In the genomic region with DNA sequence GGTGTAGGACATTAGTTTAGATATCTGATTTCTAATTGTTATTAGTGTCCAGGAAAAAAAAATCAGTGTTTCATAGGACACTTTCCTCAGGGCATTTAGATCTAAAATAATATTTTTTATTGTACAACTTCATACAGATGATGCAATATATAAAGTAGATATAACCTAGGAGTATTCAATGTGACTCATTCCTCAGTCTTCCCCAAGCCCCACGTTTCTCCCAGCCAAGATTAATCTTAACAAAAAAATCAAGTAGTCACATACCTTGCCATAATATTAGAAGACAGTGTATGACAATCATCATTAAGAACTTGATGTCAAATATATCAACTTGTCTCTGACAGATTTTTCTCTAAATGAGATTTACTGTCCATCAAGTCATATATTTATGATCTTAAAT, we compare ENCODE assay signal across 24 cellular contexts. TPM values are rescaled to one million over a fixed set of nuclear protein-coding genes. Genes with fewer than 3 reads are reported as not detected.
DNase-seq lines count a peak whose midpoint lies in the region; TF ChIP-seq lines count a peak whose summit lies in the region.
"Had no signal": no experiment of that assay in that cellular context is flagged by ENCODE, and none has a peak within 500 bp of the region (broad histone marks: within the 10 kb centered on the region; RNA-seq: fewer than 3 reads in every experiment).

No MANE protein-coding gene starts in this region.

- no peak overlapping the region for H3K4me2 ChIP-seq in mammary epithelial cell (ENCODE audit: insufficient read depth, low read depth, low read length)
- H3K4me2 ChIP-seq: BLaER1 treated with 17β-estradiol and CSF1 and Interleukin-3, amounts not matched to agents 10 nM and 100 nM had no signal

- no peaks in the 10 kb centered on the region for H3K36me3 Mint-ChIP-seq in MCF 10A (ENCODE audit: insufficient read depth, unreplicated experiment)
- H3K36me3 Mint-ChIP-seq: CD4-positive, alpha-beta memory T cell had no signal

- BruUV-seq in MCF 10A (replicated peaks; lab: Mats Ljungman, UMichigan) (no TSS peak), mammary epithelial cell (replicated peaks; lab: Mats Ljungman, UMichigan) (no TSS peak)

- no peak overlapping the region for H3K4me3 Mint-ChIP-seq in MCF 10A (ENCODE audit: unreplicated experiment)
- H3K4me3 Mint-ChIP-seq: CD4-positive, alpha-beta memory T cell had no signal

- POLR2A ChIA-PET in MCF 10A (lab: Yijun Ruan, JAX): no interaction called here

- 7% methylated on average over 1 of the region's 1 CpG for WGBS in mammary epithelial cell (ENCODE audit: low coverage, missing lambda C conversion rate)
- WGBS in esophagus squamous epithelium, 2 donors: 16 to 27% methylated on average over 1 of the region's 1 CpG

- H3K79me2 ChIP-seq in mammary epithelial cell (ENCODE audit: insufficient read depth, low read length): no peaks in the 10 kb centered on the region

- H3K27me3 ChIP-seq in mammary epithelial cell (ENCODE audit: insufficient read depth, low read length) (peaks cover 2% of the 10 kb centered on the region), esophagus squamous epithelium (no peaks in the 10 kb centered on the region)
- H3K27me3 ChIP-seq: BLaER1 treated with 17β-estradiol and CSF1 and Interleukin-3, amounts not matched to agents 10 nM and 100 nM had no signal

- H4K20me1 ChIP-seq in mammary epithelial cell (ENCODE audit: insufficient read depth, low read length): no peaks in the 10 kb centered on the region
- H4K20me1 ChIP-seq: BLaER1 treated with 17β-estradiol and CSF1 and Interleukin-3, amounts not matched to agents 10 nM and 100 nM had no signal

- in situ Hi-C loops in mammary epithelial cell (cut with MboI; ENCODE audit: low sequenced_read_pairs in 2 of 2) (no loop called here), astrocyte of the spinal cord (cut with HindIII; ENCODE audit: low sequenced_read_pairs) (no loop called here)

- H3K36me3 ChIP-seq in mammary epithelial cell (ENCODE audit: insufficient read depth, low read length): no peaks in the 10 kb centered on the region
- no peaks in the 10 kb centered on the region for H3K36me3 ChIP-seq in esophagus squamous epithelium
- H3K36me3 ChIP-seq: BLaER1 treated with 17β-estradiol and CSF1 and Interleukin-3, amounts not matched to agents 10 nM and 100 nM had no signal

- H3K4me1 ChIP-seq in mammary epithelial cell (ENCODE audit: insufficient read depth, low read length) (no peaks in the 10 kb centered on the region), esophagus squamous epithelium (no peaks in the 10 kb centered on the region)
- H3K4me1 ChIP-seq: BLaER1 treated with 17β-estradiol and CSF1 and Interleukin-3, amounts not matched to agents 10 nM and 100 nM; Caco-2 had no signal

- intact Hi-C loops in MCF 10A (cut with micrococcal nuclease) (no loop called here), mammary epithelial cell (cut with micrococcal nuclease) (no loop called here), esophagus squamous epithelium (cut with DNase I) (no loop called here)

- H3K4me3 ChIP-seq in mammary epithelial cell (replicated peaks in 1 of 3; ENCODE audit: insufficient read depth in 1 of 3, low read depth in 2 of 3, low read length in 3 of 3) (no peak overlapping the region), astrocyte of the spinal cord (ENCODE audit: low read depth, low read length) (no peak overlapping the region), fibroblast of pulmonary artery (replicated peaks; ENCODE audit: low read depth, low read length) (no peak overlapping the region), esophagus squamous epithelium (no peak overlapping the region)
- H3K4me3 ChIP-seq: BLaER1 treated with 17β-estradiol and CSF1 and Interleukin-3, amounts not matched to agents 10 nM and 100 nM had no signal

- no peaks in the 10 kb centered on the region for H3K9me3 Mint-ChIP-seq in MCF 10A (ENCODE audit: unreplicated experiment)

- dilution Hi-C loops in mammary epithelial cell (cut with HindIII; ENCODE audit: low sequenced_read_pairs): no loop called here

- H3K27ac ChIP-seq in mammary epithelial cell (ENCODE audit: insufficient read depth, low read depth, low read length) (no peak overlapping the region), esophagus squamous epithelium (no peak overlapping the region)
- H3K27ac ChIP-seq: 22Rv1; BLaER1 treated with 17β-estradiol and CSF1 and Interleukin-3, amounts not matched to agents 10 nM and 100 nM; RWPE1 had no signal

- H3K9me3 ChIP-seq in mammary epithelial cell (replicated peaks; ENCODE audit: insufficient read depth, low read length) (no peaks in the 10 kb centered on the region), esophagus squamous epithelium (no peaks in the 10 kb centered on the region)
- H3K9me3 ChIP-seq: BLaER1 treated with 17β-estradiol and CSF1 and Interleukin-3, amounts not matched to agents 10 nM and 100 nM; Caco-2 had no signal

- no peak overlapping the region for H2AFZ ChIP-seq in mammary epithelial cell (ENCODE audit: low read depth, low read length)

- CTCF ChIA-PET in MCF 10A (lab: Yijun Ruan, JAX): no interaction called here
- CTCF ChIA-PET in mammary epithelial cell (lab: Charles Lee; ENCODE audit: low non-redundant PET): no interaction called here

- no peak for TF ChIP-seq CTCF in MCF 10A (IDR thresholded peaks at IDR 0.05; ENCODE audit: unreplicated experiment)
- no peak for TF ChIP-seq CTCF in mammary epithelial cell (conservative IDR thresholded peaks at IDR 0.05 in 1 of 2, IDR thresholded peaks at IDR 0.05 in 1 of 2; ENCODE audit: extremely low read depth in 1 of 2, insufficient read depth in 1 of 2, low read depth in 1 of 2, low read length in 2 of 2)
- no peak for TF ChIP-seq CTCF in astrocyte of the spinal cord (IDR thresholded peaks at IDR 0.05; ENCODE audit: low read depth, low read length)
- TF ChIP-seq CTCF in fibroblast of pulmonary artery (IDR thresholded peaks at IDR 0.05; ENCODE audit: low read length, missing control alignments): no peak
- TF ChIP-seq CTCF in esophagus squamous epithelium (IDR thresholded peaks at IDR 0.05): no peak

- no peak for TF ChIP-seq POLR2A in esophagus squamous epithelium (IDR thresholded peaks at IDR 0.05)

- peaks cover 6% of the 10 kb centered on the region for H3K4me1 Mint-ChIP-seq in MCF 10A (ENCODE audit: insufficient read depth, unreplicated experiment)
- H3K4me1 Mint-ChIP-seq: CD4-positive, alpha-beta memory T cell had no signal

- H3K27me3 Mint-ChIP-seq in MCF 10A (ENCODE audit: insufficient read depth, unreplicated experiment): peaks cover 29% of the 10 kb centered on the region
- H3K27me3 Mint-ChIP-seq: CD4-positive, alpha-beta memory T cell had no signal

- DNase-seq in MCF 10A (ENCODE audit: unreplicated experiment) (peak; percentile 44), mammary epithelial cell (no peak), astrocyte of the spinal cord (ENCODE audit: low read depth, low spot score) (peak; percentile 7), fibroblast of pulmonary artery (ENCODE audit: low read depth) (peak; percentile 1), amniotic stem cell (lab: John Stamatoyannopoulos, UW) (no peak), AG08395 (ENCODE audit: low spot score) (no peak), esophagus squamous epithelium (lab: John Stamatoyannopoulos, UW) (no peak), DMS53 treated with DMSO at 0.1 percent for 48 hours (lab: John Stamatoyannopoulos, UW; ENCODE audit: unreplicated experiment) (no peak)
- DNase-seq: ACHN; Caco-2; CD4-positive, alpha-beta memory T cell; MM.1S; NCI-H1048; NCI-H1436 treated with DMSO at 0.1 percent for 48 hours; NCI-H2029; NCI-H2227 treated with DMSO at 0.1 percent for 48 hours; NCI-H510A treated with DMSO at 0.1 percent for 48 hours; NCI-H774; NK-92 treated with Interleukin-12 subunit alpha and Interleukin-12 subunit beta, amount 100 ng/mL, for 24 hours; SIG-M5 had no signal

- no peak overlapping the region for H3K9ac ChIP-seq in mammary epithelial cell (ENCODE audit: insufficient read depth, low read length)
- H3K9ac ChIP-seq: BLaER1 treated with 17β-estradiol and CSF1 and Interleukin-3, amounts not matched to agents 10 nM and 100 nM had no signal

- no peak overlapping the region for H3K27ac Mint-ChIP-seq in MCF 10A (ENCODE audit: low read depth, unreplicated experiment)
- H3K27ac Mint-ChIP-seq: CD4-positive, alpha-beta memory T cell had no signal

RNA-seq across cellular contexts. Expression of gene PPFIA2, which starts 37.1 kb away (rescaled TPM):
- 1.6 and 2.2 TPM in 2 replicates for total RNA-seq in MCF 10A (2022)
- not detected for total RNA-seq in mammary epithelial cell
- not detected for polyA plus RNA-seq in mammary epithelial cell
- polyA minus RNA-seq in mammary epithelial cell: not detected
- total RNA-seq in esophagus squamous epithelium: 1 to 10 TPM in 1 of 4 donors, under 1 TPM in 3; 0.31 to 2.3 (median 0.55) TPM
- total RNA-seq: Caco-2; CD4-positive, alpha-beta memory T cell; LHCN-M2 had no signal
- polyA plus RNA-seq: CD4-positive, alpha-beta memory T cell had no signal

Comparison
In these comparisons a context has a peak if more than half of its experiments do, and no peak if none do; other contexts are left out.
1. DNase-seq: peak in MCF 10A (single experiment), astrocyte of the spinal cord (single experiment) and fibroblast of pulmonary artery (single experiment); none in mammary epithelial cell (single experiment), amniotic stem cell (single experiment), AG08395 (single experiment), esophagus squamous epithelium (single experiment) and DMS53 treated with DMSO at 0.1 percent for 48 hours (single experiment).